19 cellular contexts compared by ENCODE assay signal in genomic region chr13:113589251-113589960, GRCh38. TPM values are rescaled to one million over a fixed set of nuclear protein-coding genes. Genes with fewer than 3 reads are reported as not detected.
A peak's percentile ranks its signal among the peaks of the same experiment; 100 is the strongest.
DNase-seq lines count a peak whose midpoint lies in the region; ATAC-seq, FAIRE-seq and TF ChIP-seq lines count a peak whose summit lies in the region.
"Had no signal": no experiment of that assay in that cellular context is flagged by ENCODE, and none has a peak within 500 bp of the region (broad histone marks: within the 10 kb centered on the region; RNA-seq: fewer than 3 reads in every experiment).

No MANE protein-coding gene starts in this region.

- TF ChIP-seq CTCF in RWPE1 (conservative IDR thresholded peaks at IDR 0.05; ENCODE audit: low read depth) (no peak), coronary artery (IDR thresholded peaks at IDR 0.05) (no peak), transverse colon (IDR thresholded peaks at IDR 0.05) (no peak)

- no peaks in the 10 kb centered on the region for H3K27me3 ChIP-seq in transverse colon
- H3K27me3 ChIP-seq: BLaER1, left lung, suprapubic skin had no signal

- no peak for TF ChIP-seq EP300 in transverse colon (IDR thresholded peaks at IDR 0.05; ENCODE audit: low read depth)

- in situ Hi-C loops in transverse colon (cut with MboI; ENCODE audit: low pct_ligation_motif_present in 1 of 4, low pct_unique_long_range_greater_than_20kb in 1 of 4, low sequenced_read_pairs in 3 of 4): no loop called here

- DNase-seq in RWPE1 (ENCODE audit: low spot score): no peak
- peak; percentile 58 for DNase-seq in coronary artery (ENCODE audit: low spot score)
- DNase-seq in islet precursor cell: peak; percentile 41
- DNase-seq in transverse colon: peak; percentile 2
- no peak for DNase-seq in frontal cortex (ENCODE audit: low spot score in 2 of 2)
- DNase-seq: activated CD8-positive, alpha-beta T cell treated with anti-CD3 and anti-CD28 coated beads for 36 hours; activated gamma-delta T cell treated with Interleukin-2 at 50 U/mL for 16 hours; cerebellar nuclear complex; GF-D8; left lung; NCI-H1436; NCI-H226; occipital lobe; stimulated activated CD4-positive, alpha-beta T cell treated with anti-CD3 and anti-CD28 coated beads, Interleukin-4, amount 100 ng/mL, for 1 hour had no signal

- no peaks in the 10 kb centered on the region for H3K36me3 ChIP-seq in transverse colon

- ATAC-seq in HG03457 (IDR thresholded peaks at IDR 0.05; ENCODE audit: unreplicated experiment) (no peak), GM21528 (IDR thresholded peaks at IDR 0.05; ENCODE audit: low FRiP score, unreplicated experiment) (no peak)
- ATAC-seq: activated CD8-positive, alpha-beta T cell treated with anti-CD3 and anti-CD28 coated beads for 36 hours; left lung had no signal

- peaks cover 0 to 16% (median 11%) of the 10 kb centered on the region in 4 donors for H3K4me1 ChIP-seq in transverse colon

- no peaks in the 10 kb centered on the region for H3K9me3 ChIP-seq in transverse colon
- H3K9me3 ChIP-seq: BLaER1, left lung, suprapubic skin had no signal

- WGBS in transverse colon (ENCODE audit: low coverage in 1 of 2), 2 donors: 93 to 100% methylated on average over 3 to 18 of the region's 18 CpGs

- no peak overlapping the region for H3K4me3 ChIP-seq in coronary artery
- H3K4me3 ChIP-seq in transverse colon: no peak overlapping the region
- H3K4me3 ChIP-seq: BLaER1, left lung, suprapubic skin had no signal

- CTCF ChIA-PET in RWPE1 (lab: Yijun Ruan, JAX): no interaction called here

- H3K27ac ChIP-seq in RWPE1: peak overlapping the region; percentile 44
- H3K27ac ChIP-seq in coronary artery: no peak overlapping the region
- H3K27ac ChIP-seq in transverse colon: no peak overlapping the region
- H3K27ac ChIP-seq: BLaER1, left lung, suprapubic skin had no signal

- POLR2A ChIA-PET in RWPE1 (lab: Yijun Ruan, JAX; ENCODE audit: low non-redundant PET): no interaction called here

- no peak for FAIRE-seq in frontal cortex (lab: Jason Lieb, UNC)
- FAIRE-seq: H54 had no signal

- no peak for TF ChIP-seq POLR2A in transverse colon (IDR thresholded peaks at IDR 0.05)

- intact Hi-C loops in transverse colon (cut with DNase I; ENCODE audit: low total_unique reads): no loop called here

RNA-seq across cellular contexts. Expression of gene TFDP1, which starts 4.9 kb away (rescaled TPM):
- total RNA-seq in transverse colon (100 to 1,000 TPM in 1 of 4 donors, 10 to 100 TPM in 3; 24.3 to 164 (median 49.1) TPM), frontal cortex (32.2 TPM)

Comparison
In these comparisons a context has a peak if more than half of its experiments do, and no peak if none do; other contexts are left out.
1. DNase-seq: peak in coronary artery (single experiment), islet precursor cell (single experiment) and transverse colon (single experiment); none in RWPE1 (single experiment) and frontal cortex (0 of 2).